In the genomic region with DNA sequence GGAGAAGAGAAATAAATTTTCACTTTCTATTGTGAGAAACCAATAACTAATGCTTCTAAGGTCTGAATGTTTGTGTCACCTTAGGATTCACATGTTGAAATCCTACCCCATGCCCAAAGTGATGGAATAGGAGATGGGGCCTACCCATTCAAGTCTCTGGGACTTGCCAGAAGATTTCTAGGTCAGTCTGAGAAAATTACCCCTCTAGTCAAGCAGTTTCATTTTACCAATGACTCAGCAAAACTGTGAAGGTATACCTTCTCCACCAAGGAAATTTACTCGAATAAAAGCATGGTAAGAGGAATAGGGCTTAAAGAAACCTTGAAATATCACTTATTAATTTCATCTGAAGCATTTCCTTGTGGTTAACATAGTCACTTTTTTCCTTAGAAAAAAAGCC, we compare ENCODE assay signal across 18 cellular contexts. TPM values are rescaled to one million over a fixed set of nuclear protein-coding genes. Genes with fewer than 3 reads are reported as not detected.
A peak's percentile ranks its signal among the peaks of the same experiment; 100 is the strongest.
DNase-seq lines count a peak whose midpoint lies in the region; ATAC-seq and TF ChIP-seq lines count a peak whose summit lies in the region.
"Had no signal": no experiment of that assay in that cellular context is flagged by ENCODE, and none has a peak within 500 bp of the region (broad histone marks: within the 10 kb centered on the region; RNA-seq: fewer than 3 reads in every experiment).

No MANE protein-coding gene starts in this region.

- H3K4me1 ChIP-seq in tibial artery: peaks cover 0 to 16% (median 11%) of the 10 kb centered on the region in 4 donors

- H3K9me3 Mint-ChIP-seq in HFFc6: no peaks in the 10 kb centered on the region
- H3K9me3 Mint-ChIP-seq: activated T-helper 2 cell treated with anti-CD3 and anti-CD28 coated beads, Interferon-gamma antibody, Interleukin-2, Interleukin-4, amounts not matched to agents 10 μg/mL and 5 μg/mL and 100 μg/mL, durations not matched to agents 14 hours and 24 hours and 36 hours had no signal

- H3K4me3 Mint-ChIP-seq in HFFc6: no peak overlapping the region
- H3K4me3 Mint-ChIP-seq: GM23338, naive B cell, T-helper 17 cell had no signal

- peaks cover 31% of the 10 kb centered on the region for H3K4me1 Mint-ChIP-seq in HFFc6 (ENCODE audit: low read depth)
- H3K4me1 Mint-ChIP-seq: naive B cell, T-helper 17 cell had no signal

- peaks cover 5% of the 10 kb centered on the region for H3K27me3 Mint-ChIP-seq in HFFc6 (ENCODE audit: insufficient read depth)

- no peak for TF ChIP-seq CTCF in HFFc6 (IDR thresholded peaks at IDR 0.05)
- TF ChIP-seq CTCF in tibial artery (IDR thresholded peaks at IDR 0.05): no peak

- intact Hi-C loops in tibial artery (cut with DNase I; ENCODE audit: low total_unique reads): no loop called here

- H3K9me3 ChIP-seq in tibial artery: no peaks in the 10 kb centered on the region
- H3K9me3 ChIP-seq: tibial nerve had no signal

- peaks cover 0 to 2% of the 10 kb centered on the region in 2 donors for H3K27me3 ChIP-seq in tibial artery
- H3K27me3 ChIP-seq: tibial nerve had no signal

- ATAC-seq in GM18519 (IDR thresholded peaks at IDR 0.05; ENCODE audit: low FRiP score, unreplicated experiment) (peak; percentile 48), HG03565 (IDR thresholded peaks at IDR 0.05; ENCODE audit: unreplicated experiment) (peak; percentile 46)
- ATAC-seq: GM23338, T-helper 17 cell had no signal

- H3K4me3 ChIP-seq in tibial artery: no peak overlapping the region
- H3K4me3 ChIP-seq: GM23338, tibial nerve had no signal

- H3K27ac ChIP-seq in epithelial cell of prostate: peak overlapping the region; percentile 14
- H3K27ac ChIP-seq in tibial artery: no peak overlapping the region
- H3K27ac ChIP-seq: HL-60, tibial nerve had no signal

- no peaks in the 10 kb centered on the region for H3K36me3 Mint-ChIP-seq in HFFc6 (ENCODE audit: low read depth)
- H3K36me3 Mint-ChIP-seq: naive B cell had no signal

- DNase-seq in H4 (ENCODE audit: low spot score) (peak; percentile 33), epithelial cell of prostate (ENCODE audit: low read depth, low spot score) (no peak), HFFc6 (no peak), globus pallidus (ENCODE audit: low spot score) (no peak), tibial artery (no peak)
- DNase-seq in activated naive CD4-positive, alpha-beta T cell treated with anti-CD3 and anti-CD28 coated beads, Interleukin-2, amount 50 U/mL, for 16 hours: no peak
- DNase-seq: KBM-7, naive B cell, NCI-H1105 treated with DMSO at 0.1 percent for 48 hours, SHP77 treated with DMSO at 0.1 percent for 48 hours, small intestine, T-helper 17 cell had no signal

- no peak overlapping the region for H3K27ac Mint-ChIP-seq in HFFc6
- H3K27ac Mint-ChIP-seq: activated T-helper 2 cell treated with anti-CD3 and anti-CD28 coated beads, Interferon-gamma antibody, Interleukin-2, Interleukin-4, amounts not matched to agents 10 μg/mL and 5 μg/mL and 100 μg/mL, durations not matched to agents 14 hours and 24 hours and 36 hours; GM23338; naive B cell; T-helper 17 cell had no signal

- H3K36me3 ChIP-seq in tibial artery: no peaks in the 10 kb centered on the region
- H3K36me3 ChIP-seq: tibial nerve had no signal

RNA-seq across cellular contexts. Expression of a gene that starts 23.5 kb away (rescaled TPM):
- total RNA-seq in H4 (2014; rRNA removed; shearing (Covaris generic)): 34.3 and 46.9 TPM in 2 replicates
- total RNA-seq in HFFc6 (2021; fragmentation: NEBNext Ultra II Directional; extraction: Animal tissue kit (Norgen Biotek cat#: 25700)): 10 to 100 TPM; 55.5 to 64.7 (median 62.9) TPM
